ENCODE assay signal across 1 cellular context in the genomic region with DNA sequence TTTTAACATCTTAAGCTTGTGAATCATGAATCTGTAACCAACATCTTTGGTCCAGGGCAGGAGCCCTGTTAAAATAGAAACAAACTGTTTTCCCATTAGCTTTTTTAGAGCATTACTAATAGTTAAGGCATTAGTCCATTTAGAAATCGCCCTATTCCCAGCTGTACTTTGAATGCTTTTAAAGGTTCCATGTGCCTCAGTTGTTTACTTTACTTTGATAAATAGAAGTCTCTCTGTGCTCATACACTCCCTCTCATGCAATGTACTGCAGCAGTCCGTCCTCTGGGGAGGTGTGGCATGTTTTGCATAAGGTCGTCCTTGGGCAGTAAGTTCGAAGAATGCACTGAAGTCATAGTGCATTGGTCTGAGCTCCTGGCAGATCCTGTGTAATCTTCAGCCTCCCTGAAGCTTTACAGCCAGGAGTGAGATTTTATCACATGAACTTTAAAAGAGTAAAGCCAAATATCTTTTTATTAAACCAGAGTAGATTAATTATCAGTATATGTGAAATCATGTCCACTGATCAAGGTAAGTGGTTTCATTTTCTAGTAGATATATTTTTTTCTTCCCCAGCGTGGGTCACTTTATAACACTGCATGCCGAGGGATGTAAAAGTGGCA.
A peak's percentile ranks its signal among the peaks of the same experiment; 100 is the strongest.
TF ChIP-seq lines count a peak whose summit lies in the region.

No MANE protein-coding gene starts in this region.

TF ChIP-seq in HEK293, 187 proteins besides CTCF, POLR2A, EP300 and RAD21 (continued from another document):
- TF ChIP-seq, protein P1, sequence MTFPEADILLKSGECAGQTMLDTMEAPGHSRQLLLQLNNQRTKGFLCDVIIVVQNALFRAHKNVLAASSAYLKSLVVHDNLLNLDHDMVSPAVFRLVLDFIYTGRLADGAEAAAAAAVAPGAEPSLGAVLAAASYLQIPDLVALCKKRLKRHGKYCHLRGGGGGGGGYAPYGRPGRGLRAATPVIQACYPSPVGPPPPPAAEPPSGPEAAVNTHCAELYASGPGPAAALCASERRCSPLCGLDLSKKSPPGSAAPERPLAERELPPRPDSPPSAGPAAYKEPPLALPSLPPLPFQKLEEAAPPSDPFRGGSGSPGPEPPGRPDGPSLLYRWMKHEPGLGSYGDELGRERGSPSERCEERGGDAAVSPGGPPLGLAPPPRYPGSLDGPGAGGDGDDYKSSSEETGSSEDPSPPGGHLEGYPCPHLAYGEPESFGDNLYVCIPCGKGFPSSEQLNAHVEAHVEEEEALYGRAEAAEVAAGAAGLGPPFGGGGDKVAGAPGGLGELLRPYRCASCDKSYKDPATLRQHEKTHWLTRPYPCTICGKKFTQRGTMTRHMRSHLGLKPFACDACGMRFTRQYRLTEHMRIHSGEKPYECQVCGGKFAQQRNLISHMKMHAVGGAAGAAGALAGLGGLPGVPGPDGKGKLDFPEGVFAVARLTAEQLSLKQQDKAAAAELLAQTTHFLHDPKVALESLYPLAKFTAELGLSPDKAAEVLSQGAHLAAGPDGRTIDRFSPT (tag by site-specific recombination; IDR thresholded peaks at IDR 0.05), result no peak
- TF ChIP-seq, protein P2, sequence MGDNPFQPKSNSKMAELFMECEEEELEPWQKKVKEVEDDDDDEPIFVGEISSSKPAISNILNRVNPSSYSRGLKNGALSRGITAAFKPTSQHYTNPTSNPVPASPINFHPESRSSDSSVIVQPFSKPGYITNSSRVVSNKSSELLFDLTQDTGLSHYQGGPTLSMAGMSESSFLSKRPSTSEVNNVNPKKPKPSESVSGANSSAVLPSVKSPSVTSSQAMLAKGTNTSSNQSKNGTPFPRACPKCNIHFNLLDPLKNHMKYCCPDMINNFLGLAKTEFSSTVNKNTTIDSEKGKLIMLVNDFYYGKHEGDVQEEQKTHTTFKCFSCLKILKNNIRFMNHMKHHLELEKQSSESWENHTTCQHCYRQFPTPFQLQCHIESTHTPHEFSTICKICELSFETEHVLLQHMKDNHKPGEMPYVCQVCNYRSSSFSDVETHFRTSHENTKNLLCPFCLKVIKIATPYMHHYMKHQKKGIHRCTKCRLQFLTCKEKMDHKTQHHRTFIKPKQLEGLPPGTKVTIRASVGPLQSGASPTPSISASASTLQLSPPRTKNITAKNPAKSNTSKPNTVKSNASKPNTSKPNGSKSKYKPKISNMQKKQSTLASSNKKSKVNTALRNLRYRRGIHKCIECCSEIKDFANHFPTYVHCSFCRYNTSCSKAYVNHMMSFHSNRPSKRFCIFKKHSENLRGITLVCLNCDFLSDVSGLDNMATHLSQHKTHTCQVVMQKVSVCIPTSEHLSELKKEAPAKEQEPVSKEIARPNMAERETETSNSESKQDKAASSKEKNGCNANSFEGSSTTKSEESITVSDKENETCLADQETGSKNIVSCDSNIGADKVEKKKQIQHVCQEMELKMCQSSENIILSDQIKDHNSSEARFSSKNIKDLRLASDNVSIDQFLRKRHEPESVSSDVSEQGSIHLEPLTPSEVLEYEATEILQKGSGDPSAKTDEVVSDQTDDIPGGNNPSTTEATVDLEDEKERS (tag by site-specific recombination; IDR thresholded peaks at IDR 0.05), result no peak
- TF ChIP-seq ZFP41 (tag by site-specific recombination; IDR thresholded peaks at IDR 0.05; ENCODE audit: borderline replicate concordance) (no peak), ZNF341 (tag by site-specific recombination; IDR thresholded peaks at IDR 0.05; ENCODE audit: low read depth) (peak; percentile 34; the same call in 1 of the 2 replicates), ZBTB17 (tag by site-specific recombination; IDR thresholded peaks at IDR 0.05) (peak; percentile 48), KLF10 (tag by site-specific recombination; IDR thresholded peaks at IDR 0.05) (peak; percentile 59), TRIM28 (IDR thresholded peaks at IDR 0.05; ENCODE audit: borderline replicate concordance, low read length) (peak; percentile 58; the same call in 1 of the 2 replicates), ZNF112 (tag by site-specific recombination; IDR thresholded peaks at IDR 0.05) (no peak), OSR2 (tag by site-specific recombination; IDR thresholded peaks at IDR 0.05) (0 out of 2 replicates have a peak, but pooled peaks have one; percentile 7)
- TF ChIP-seq, protein P3, sequence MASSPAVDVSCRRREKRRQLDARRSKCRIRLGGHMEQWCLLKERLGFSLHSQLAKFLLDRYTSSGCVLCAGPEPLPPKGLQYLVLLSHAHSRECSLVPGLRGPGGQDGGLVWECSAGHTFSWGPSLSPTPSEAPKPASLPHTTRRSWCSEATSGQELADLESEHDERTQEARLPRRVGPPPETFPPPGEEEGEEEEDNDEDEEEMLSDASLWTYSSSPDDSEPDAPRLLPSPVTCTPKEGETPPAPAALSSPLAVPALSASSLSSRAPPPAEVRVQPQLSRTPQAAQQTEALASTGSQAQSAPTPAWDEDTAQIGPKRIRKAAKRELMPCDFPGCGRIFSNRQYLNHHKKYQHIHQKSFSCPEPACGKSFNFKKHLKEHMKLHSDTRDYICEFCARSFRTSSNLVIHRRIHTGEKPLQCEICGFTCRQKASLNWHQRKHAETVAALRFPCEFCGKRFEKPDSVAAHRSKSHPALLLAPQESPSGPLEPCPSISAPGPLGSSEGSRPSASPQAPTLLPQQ (tag by site-specific recombination; IDR thresholded peaks at IDR 0.05), result 0 out of 2 replicates have a peak, but pooled peaks have one; percentile 26
TF ChIP-seq in HEK293: peak in this region for 10.
